Comparison of ENCODE assay signal across 17 cellular contexts in genomic region chr4:73891739-73892405, GRCh38. TPM values are rescaled to one million over a fixed set of nuclear protein-coding genes. Genes with fewer than 3 reads are reported as not detected.
DNase-seq lines count a peak whose midpoint lies in the region; TF ChIP-seq lines count a peak whose summit lies in the region.
"Had no signal": no experiment of that assay in that cellular context is flagged by ENCODE, and none has a peak within 500 bp of the region (broad histone marks: within the 10 kb centered on the region; RNA-seq: fewer than 3 reads in every experiment).

No MANE protein-coding gene starts in this region.

- peaks cover 74% of the 10 kb centered on the region for H3K4me1 Mint-ChIP-seq in osteocyte (ENCODE audit: unreplicated experiment)
- H3K4me1 Mint-ChIP-seq: activated naive CD4-positive, alpha-beta T cell treated with anti-CD3 and anti-CD28 coated beads, Interleukin-2, amount 10 ng/mL, durations not matched to agents 7 days and 5 days had no signal

- no peaks in the 10 kb centered on the region for H3K36me3 Mint-ChIP-seq in osteocyte (ENCODE audit: unreplicated experiment)
- H3K36me3 Mint-ChIP-seq: activated naive CD4-positive, alpha-beta T cell treated with anti-CD3 and anti-CD28 coated beads, Interleukin-2, amount 10 ng/mL, durations not matched to agents 7 days and 5 days; CD14-positive monocyte had no signal

- DNase-seq in AG10803 (ENCODE audit: low read depth) (peak; percentile 98), LHCN-M2 (ENCODE audit: low read depth) (peak; percentile 81), fibroblast of pulmonary artery (ENCODE audit: low read depth) (peak; percentile 95), osteocyte (ENCODE audit: extremely low spot score, unreplicated experiment) (no peak), amygdala (lab: John Stamatoyannopoulos, UW) (no peak), HK-2 (ENCODE audit: unreplicated experiment) (no peak), ureter (ENCODE audit: low spot score) (no peak), DMS114 treated with DMSO at 0.1 percent for 48 hours (lab: John Stamatoyannopoulos, UW; ENCODE audit: unreplicated experiment) (no peak)
- DNase-seq: activated naive CD4-positive, alpha-beta T cell treated with anti-CD3 and anti-CD28 coated beads, Interleukin-2, amount 10 ng/mL, durations not matched to agents 7 days and 5 days; mesendoderm; NCI-H187; NCI-H510A treated with DMSO at 0.1 percent for 48 hours; WERI-Rb-1 had no signal

- H3K4me3 ChIP-seq in AG10803 (ENCODE audit: low read length) (no peak overlapping the region), fibroblast of pulmonary artery (replicated peaks; ENCODE audit: low read depth, low read length) (no peak overlapping the region)

- no peak overlapping the region for H3K4me3 Mint-ChIP-seq in osteocyte (ENCODE audit: unreplicated experiment)
- H3K4me3 Mint-ChIP-seq: activated naive CD4-positive, alpha-beta T cell treated with anti-CD3 and anti-CD28 coated beads, Interleukin-2, amount 10 ng/mL, durations not matched to agents 7 days and 5 days; CD14-positive monocyte had no signal

- peak overlapping the region; percentile 72 for H3K27ac Mint-ChIP-seq in osteocyte (ENCODE audit: unreplicated experiment)
- H3K27ac Mint-ChIP-seq: activated naive CD4-positive, alpha-beta T cell treated with anti-CD3 and anti-CD28 coated beads, Interleukin-2, amount 10 ng/mL, durations not matched to agents 7 days and 5 days had no signal

- no peaks in the 10 kb centered on the region for H3K27me3 Mint-ChIP-seq in osteocyte (ENCODE audit: unreplicated experiment)
- H3K27me3 Mint-ChIP-seq: activated naive CD4-positive, alpha-beta T cell treated with anti-CD3 and anti-CD28 coated beads, Interleukin-2, amount 10 ng/mL, durations not matched to agents 7 days and 5 days had no signal

- no peaks in the 10 kb centered on the region for H3K9me3 Mint-ChIP-seq in osteocyte (ENCODE audit: unreplicated experiment)
- H3K9me3 Mint-ChIP-seq: activated naive CD4-positive, alpha-beta T cell treated with anti-CD3 and anti-CD28 coated beads, Interleukin-2, amount 10 ng/mL, durations not matched to agents 7 days and 5 days; CD14-positive monocyte had no signal

- TF ChIP-seq CTCF in AG10803 (conservative IDR thresholded peaks at IDR 0.05; ENCODE audit: low read length) (no peak), fibroblast of pulmonary artery (IDR thresholded peaks at IDR 0.05; ENCODE audit: low read length, missing control alignments) (no peak), osteocyte (IDR thresholded peaks at IDR 0.05) (no peak)

RNA-seq across cellular contexts. Expression of gene CXCL1, which starts 22.7 kb away (rescaled TPM):
- 2.0 and 2.9 TPM in 2 replicates for total RNA-seq in LHCN-M2 (2014; rRNA removed)
- polyA plus RNA-seq in LHCN-M2 (2012), result 21.9 TPM
- 118 and 132 TPM in 2 replicates for total RNA-seq in osteocyte
- 0.55 TPM for total RNA-seq in ureter

RNA-seq across cellular contexts. Expression of gene PF4V1, which starts 38.8 kb away (rescaled TPM):
- total RNA-seq in LHCN-M2 (2014; rRNA removed), result not detected in 2 replicates
- polyA plus RNA-seq in LHCN-M2 (2012), result not detected
- 0.78 TPM in 1 of 2 replicates, not detected in the other for total RNA-seq in osteocyte
- total RNA-seq in ureter, result not detected
- total RNA-seq: Daoy, epithelial cell of proximal tubule, osteoblast had no signal

RNA-seq across cellular contexts. Expression of gene CXCL6, which starts 55.4 kb away (rescaled TPM):
- total RNA-seq in LHCN-M2 (2014; rRNA removed) (0.34 and 0.58 TPM in 2 replicates), osteocyte (35.3 and 37.6 TPM in 2 replicates), ureter (0.73 TPM)
- polyA plus RNA-seq in LHCN-M2 (2012), result 0.61 TPM
- polyA plus RNA-seq: CD14-positive monocyte had no signal

Comparison
In these comparisons a context has a peak if more than half of its experiments do, and no peak if none do; other contexts are left out.
1. DNase-seq: peak in AG10803 (single experiment), LHCN-M2 (single experiment) and fibroblast of pulmonary artery (single experiment); none in osteocyte (single experiment), amygdala (0 of 56), HK-2 (single experiment), ureter (single experiment) and DMS114 treated with DMSO at 0.1 percent for 48 hours (single experiment).
2. RNA of gene CXCL1, which starts 22.7 kb away (total RNA-seq): 118 to 132 TPM in osteocyte; 2.0 to 2.9 TPM in LHCN-M2 and 0.55 TPM in ureter (single experiment); every median in the first group is over 10 times any median in the second.
3. RNA of gene CXCL6, which starts 55.4 kb away (total RNA-seq): 35.3 to 37.6 TPM in osteocyte; 0.73 TPM in ureter (single experiment) and 0.34 to 0.58 TPM in LHCN-M2; every median in the first group is over 10 times any median in the second.